Comparison of ENCODE assay signal across 19 cellular contexts in genomic region chr10:6840766-6841165, GRCh38.
DNase-seq lines count a peak whose midpoint lies in the region; ATAC-seq and TF ChIP-seq lines count a peak whose summit lies in the region.
"Had no signal": no experiment of that assay in that cellular context is flagged by ENCODE, and none has a peak within 500 bp of the region (broad histone marks: within the 10 kb centered on the region; RNA-seq: fewer than 3 reads in every experiment).

No MANE protein-coding gene starts in this region.

- no peaks in the 10 kb centered on the region for H3K36me3 Mint-ChIP-seq in activated T-helper 17 cell treated with anti-CD3 and anti-CD28 coated beads, Interleukin-2, amount 50 U/mL, for 72 hours (ENCODE audit: low read depth)
- H3K36me3 Mint-ChIP-seq in effector memory CD8-positive, alpha-beta T cell (ENCODE audit: insufficient read depth) = no peaks in the 10 kb centered on the region
- H3K36me3 Mint-ChIP-seq: natural killer cell had no signal

- H3K27me3 ChIP-seq in colonic mucosa = no peaks in the 10 kb centered on the region
- H3K27me3 ChIP-seq: hepatocyte had no signal

- no peak overlapping the region for H3K27ac ChIP-seq in colonic mucosa
- H3K27ac ChIP-seq: hepatocyte, KMS-11 had no signal

- H3K4me1 Mint-ChIP-seq in activated T-helper 17 cell treated with anti-CD3 and anti-CD28 coated beads, Interleukin-2, amount 50 U/mL, for 72 hours = peaks cover 5% of the 10 kb centered on the region
- H3K4me1 Mint-ChIP-seq in effector memory CD8-positive, alpha-beta T cell (ENCODE audit: low read depth in 2 of 2) = peaks cover 0 to 2% of the 10 kb centered on the region in 2 donors
- H3K4me1 Mint-ChIP-seq: WTC11 had no signal

- DNase-seq in AG09309 (ENCODE audit: low read depth) (peak; percentile 7), GM04503 (ENCODE audit: low read depth) (peak; percentile 17), foreskin melanocyte (peak; percentile 50), colonic mucosa (no peak), kidney tubule cell (ENCODE audit: low spot score) (no peak)
- DNase-seq in effector memory CD8-positive, alpha-beta T cell = no peak
- DNase-seq: aorta; CD4-positive, alpha-beta T cell; natural killer cell; NCI-H2081; SK-N-SH; stimulated activated CD4-positive, alpha-beta T cell treated with anti-CD3 and anti-CD28 coated beads, Interleukin-4, amount 100 ng/mL, for 4 hours; stimulated activated naive CD4-positive, alpha-beta T cell had no signal

- no peaks in the 10 kb centered on the region for H3K9me3 Mint-ChIP-seq in activated T-helper 17 cell treated with anti-CD3 and anti-CD28 coated beads, Interleukin-2, amount 50 U/mL, for 72 hours
- H3K9me3 Mint-ChIP-seq in effector memory CD8-positive, alpha-beta T cell = no peaks in the 10 kb centered on the region
- H3K9me3 Mint-ChIP-seq: CD4-positive, alpha-beta T cell; natural killer cell had no signal

- no peak for TF ChIP-seq CTCF in AG09309 (IDR thresholded peaks at IDR 0.05; ENCODE audit: control insufficient read depth, insufficient read depth, low read depth, low read length, missing control alignments)
- no peak for TF ChIP-seq CTCF in colonic mucosa (IDR thresholded peaks at IDR 0.05)

- no peaks in the 10 kb centered on the region for H3K36me3 ChIP-seq in colonic mucosa

- no peak overlapping the region for H3K9ac ChIP-seq in colonic mucosa (ENCODE audit: low read depth in 2 of 2, low read length in 2 of 2)
- H3K9ac ChIP-seq: KMS-11, SK-N-SH had no signal

- H3K9me3 ChIP-seq in colonic mucosa = no peaks in the 10 kb centered on the region
- H3K9me3 ChIP-seq: SK-N-SH had no signal

- H3K4me3 ChIP-seq in AG09309 (ENCODE audit: control insufficient read depth, low read depth, low read length) (no peak overlapping the region), colonic mucosa (no peak overlapping the region)
- H3K4me3 ChIP-seq: hepatocyte had no signal

- intact Hi-C loops in colonic mucosa (cut with DNase I) = no loop called here

- peaks cover 13% of the 10 kb centered on the region for H3K27me3 Mint-ChIP-seq in activated T-helper 17 cell treated with anti-CD3 and anti-CD28 coated beads, Interleukin-2, amount 50 U/mL, for 72 hours
- peaks cover 5 to 25% of the 10 kb centered on the region in 2 donors for H3K27me3 Mint-ChIP-seq in effector memory CD8-positive, alpha-beta T cell
- H3K27me3 Mint-ChIP-seq: CD4-positive, alpha-beta T cell had no signal

- no peak overlapping the region for H3K4me3 Mint-ChIP-seq in activated T-helper 17 cell treated with anti-CD3 and anti-CD28 coated beads, Interleukin-2, amount 50 U/mL, for 72 hours
- H3K4me3 Mint-ChIP-seq in effector memory CD8-positive, alpha-beta T cell = no peak overlapping the region
- H3K4me3 Mint-ChIP-seq: CD4-positive, alpha-beta T cell; natural killer cell; WTC11 had no signal

- no peak overlapping the region for H3K27ac Mint-ChIP-seq in activated T-helper 17 cell treated with anti-CD3 and anti-CD28 coated beads, Interleukin-2, amount 50 U/mL, for 72 hours
- no peak overlapping the region for H3K27ac Mint-ChIP-seq in effector memory CD8-positive, alpha-beta T cell
- H3K27ac Mint-ChIP-seq: CD4-positive, alpha-beta T cell; natural killer cell; WTC11 had no signal

- no peaks in the 10 kb centered on the region for H3K4me1 ChIP-seq in colonic mucosa

- peak; percentile 53 for ATAC-seq in activated T-helper 17 cell treated with anti-CD3 and anti-CD28 coated beads, Interleukin-2, amount 50 U/mL, for 72 hours (replicated peaks)
- ATAC-seq in HG03342 (IDR thresholded peaks at IDR 0.05; ENCODE audit: unreplicated experiment) = no peak
- ATAC-seq in effector memory CD8-positive, alpha-beta T cell (replicated peaks) = no peak
- ATAC-seq: left lobe of liver, natural killer cell, WTC11 had no signal

Comparison
In these comparisons a context has a peak if more than half of its experiments do, and no peak if none do; other contexts are left out.
1. DNase-seq: peak in AG09309 (single experiment), GM04503 (single experiment) and foreskin melanocyte (single experiment); none in colonic mucosa (single experiment), effector memory CD8-positive, alpha-beta T cell (0 of 3) and kidney tubule cell (single experiment).